21 cellular contexts compared by ENCODE assay signal in genomic region chr17:77617516-77617915, GRCh38.
"Had no signal": no experiment of that assay in that cellular context is flagged by ENCODE, and none has a peak within 500 bp of the region (broad histone marks: within the 10 kb centered on the region; RNA-seq: fewer than 3 reads in every experiment).

No MANE protein-coding gene starts in this region.

- FAIRE-seq: frontal cortex, small intestine had no signal

- H3K36me3 Mint-ChIP-seq: brain, mesothelial cell of epicardium, natural killer cell had no signal

- H3K4me3 Mint-ChIP-seq: activated T-helper 1 cell treated with anti-CD3 and anti-CD28 coated beads, Interleukin-12 subunit alpha, Interleukin-12 subunit beta, Interleukin-2, Interleukin-4 antibody, amounts not matched to agents 30 ng/mL and 10 ng/mL and 1 ng/mL, durations not matched to agents 14 hours and 24 hours and 36 hours; brain; mesothelial cell of epicardium; natural killer cell; stimulated activated naive B cell treated with anti-CD40 and anti-IgM and Interleukin-4, amounts not matched to agents 10 μg/mL and 1 μg/mL and 100 μg/mL, for 72 hours; T-helper 1 cell treated with Interleukin-12 subunit alpha and Interleukin-12 subunit beta and Interleukin-4 antibody, amounts not matched to agents 30 μg/mL and 1 μg/mL, for 36 hours; WTC11 had no signal

- H3K4me3 ChIP-seq: esophagus muscularis mucosa, left ventricle myocardium inferior, vagina had no signal

- H3K27ac Mint-ChIP-seq: activated T-helper 1 cell treated with anti-CD3 and anti-CD28 coated beads, Interleukin-12 subunit alpha, Interleukin-12 subunit beta, Interleukin-2, Interleukin-4 antibody, amounts not matched to agents 30 ng/mL and 10 ng/mL and 1 ng/mL, durations not matched to agents 14 hours and 24 hours and 36 hours; brain; mesothelial cell of epicardium; stimulated activated naive B cell treated with anti-CD40 and anti-IgM and Interleukin-4, amounts not matched to agents 10 μg/mL and 1 μg/mL and 100 μg/mL, for 72 hours; WTC11 had no signal

- H3K36me3 ChIP-seq: esophagus muscularis mucosa, left ventricle myocardium inferior, vagina had no signal

- H3K9me3 ChIP-seq: esophagus muscularis mucosa, left ventricle myocardium inferior, vagina had no signal

- DNase-seq: activated CD4-positive, alpha-beta T cell treated with anti-CD3 and anti-CD28 coated beads, Interleukin-2, amount 50 U/mL, for 4 hours; activated naive CD4-positive, alpha-beta T cell; dermis blood vessel endothelial cell; effector CD8-positive, alpha-beta T cell; hippocampal formation; left ventricle myocardium inferior; natural killer cell; small intestine; stimulated activated CD4-positive, alpha-beta T cell treated with anti-CD3 and anti-CD28 coated beads, Interleukin-2, amount 100 ng/mL, for 48 hours; stimulated activated CD8-positive, alpha-beta memory T cell treated with anti-CD3 and anti-CD28 coated beads, Interleukin-4, amount 100 ng/mL, for 48 hours; stimulated activated naive B cell treated with anti-CD40 and anti-IgM and Interleukin-4, amounts not matched to agents 10 μg/mL and 1 μg/mL and 100 μg/mL, for 72 hours; T1000; trophoblast cell had no signal

- H3K9me3 Mint-ChIP-seq: natural killer cell had no signal

- H3K27ac ChIP-seq: esophagus muscularis mucosa, left ventricle myocardium inferior, vagina had no signal

- H3K27me3 ChIP-seq: esophagus muscularis mucosa, vagina had no signal
